ENCODE assay signal across 21 cellular contexts in the genomic region with DNA sequence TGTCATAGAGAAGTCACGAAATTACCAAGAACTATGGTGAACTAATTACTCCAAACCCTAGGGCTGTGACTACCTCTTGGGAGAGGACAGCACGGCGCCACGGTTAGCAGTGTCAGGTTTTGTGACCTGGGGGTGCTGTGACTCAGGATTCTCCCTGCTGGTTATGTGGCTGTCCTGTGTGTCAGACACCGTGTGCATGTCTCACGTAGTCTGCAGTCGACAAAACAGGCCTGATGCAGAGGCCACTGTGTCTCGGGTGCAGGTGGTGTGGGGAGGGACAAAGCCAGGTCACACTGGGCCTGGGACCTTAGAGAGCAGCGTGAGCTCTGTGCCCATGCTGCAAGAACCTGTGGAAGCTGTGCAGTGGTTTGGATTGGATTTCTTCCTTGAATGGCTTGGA. TPM values are rescaled to one million over a fixed set of nuclear protein-coding genes. Genes with fewer than 3 reads are reported as not detected.
DNase-seq lines count a peak whose midpoint lies in the region; ATAC-seq, FAIRE-seq and TF ChIP-seq lines count a peak whose summit lies in the region.
"Had no signal": no experiment of that assay in that cellular context is flagged by ENCODE, and none has a peak within 500 bp of the region (broad histone marks: within the 10 kb centered on the region; RNA-seq: fewer than 3 reads in every experiment).

No MANE protein-coding gene starts in this region.

- intact Hi-C loops in CD4-positive, alpha-beta T cell (cut with DNase I, micrococcal nuclease), result no loop called here
- intact Hi-C loops in CD8-positive, alpha-beta T cell (cut with DNase I, micrococcal nuclease), result no loop called here
- intact Hi-C loops in naive thymus-derived CD4-positive, alpha-beta T cell (cut with micrococcal nuclease), result no loop called here

- H3K27me3 ChIP-seq in CD4-positive, alpha-beta T cell (ENCODE audit: control insufficient read depth, insufficient read depth, low read length), result no peaks in the 10 kb centered on the region
- no peaks in the 10 kb centered on the region for H3K27me3 ChIP-seq in CD8-positive, alpha-beta T cell (ENCODE audit: insufficient read depth, low read length)
- no peaks in the 10 kb centered on the region for H3K27me3 ChIP-seq in naive thymus-derived CD4-positive, alpha-beta T cell (ENCODE audit: control insufficient read depth in 2 of 2, insufficient read depth in 2 of 2, low read length in 2 of 2)
- H3K27me3 ChIP-seq: foreskin keratinocyte, hepatocyte, neutrophil, transverse colon had no signal

- POLR2A ChIA-PET in CD4-positive, alpha-beta T cell (lab: Charles Lee), result no interaction called here
- POLR2A ChIA-PET in CD8-positive, alpha-beta T cell (lab: Charles Lee), result no interaction called here
- POLR2A ChIA-PET in naive thymus-derived CD4-positive, alpha-beta T cell (lab: Charles Lee), result no interaction called here

- no peak overlapping the region for H3K4me3 ChIP-seq in CD8-positive, alpha-beta T cell (ENCODE audit: low read depth, low read length)
- no peak overlapping the region for H3K4me3 ChIP-seq in naive thymus-derived CD4-positive, alpha-beta T cell (ENCODE audit: low read length)
- H3K4me3 ChIP-seq: hepatocyte, transverse colon had no signal

- no peaks in the 10 kb centered on the region for H3K9me3 ChIP-seq in CD4-positive, alpha-beta T cell (ENCODE audit: control insufficient read depth, low read length)
- H3K9me3 ChIP-seq in CD8-positive, alpha-beta T cell (ENCODE audit: low read length), result no peaks in the 10 kb centered on the region
- no peaks in the 10 kb centered on the region for H3K9me3 ChIP-seq in naive thymus-derived CD4-positive, alpha-beta T cell (ENCODE audit: control insufficient read depth in 2 of 3, low read length in 3 of 3)
- H3K9me3 ChIP-seq: neutrophil, transverse colon had no signal

- peaks cover 4% of the 10 kb centered on the region for H3K36me3 ChIP-seq in CD8-positive, alpha-beta T cell (ENCODE audit: insufficient read depth, low read length)
- H3K36me3 ChIP-seq in naive thymus-derived CD4-positive, alpha-beta T cell (ENCODE audit: control insufficient read depth in 2 of 3, insufficient read depth in 3 of 3, low read length in 3 of 3), result peaks cover 0 to 23% (median 3%) of the 10 kb centered on the region in 3 experiments

- H3K9me3 Mint-ChIP-seq in CD4-positive, alpha-beta T cell, result no peaks in the 10 kb centered on the region
- H3K9me3 Mint-ChIP-seq in CD8-positive, alpha-beta T cell, result no peaks in the 10 kb centered on the region
- H3K9me3 Mint-ChIP-seq in activated T-helper 17 cell treated with anti-CD3 and anti-CD28 coated beads, Interleukin-2, amount 50 U/mL, for 72 hours, result no peaks in the 10 kb centered on the region
- no peaks in the 10 kb centered on the region for H3K9me3 Mint-ChIP-seq in naive thymus-derived CD4-positive, alpha-beta T cell
- H3K9me3 Mint-ChIP-seq: activated naive CD4-positive, alpha-beta T cell treated with anti-CD3 and anti-CD28 coated beads, Interleukin-2, amount 10 ng/mL, durations not matched to agents 7 days and 5 days had no signal

- no peak for TF ChIP-seq CTCF in CD4-positive, alpha-beta T cell (IDR thresholded peaks at IDR 0.05)
- TF ChIP-seq CTCF in CD8-positive, alpha-beta T cell (IDR thresholded peaks at IDR 0.05), result no peak

- no peaks in the 10 kb centered on the region for H3K27me3 Mint-ChIP-seq in CD4-positive, alpha-beta T cell
- H3K27me3 Mint-ChIP-seq in CD8-positive, alpha-beta T cell (ENCODE audit: low read depth), result no peaks in the 10 kb centered on the region
- H3K27me3 Mint-ChIP-seq in activated T-helper 17 cell treated with anti-CD3 and anti-CD28 coated beads, Interleukin-2, amount 50 U/mL, for 72 hours, result no peaks in the 10 kb centered on the region
- H3K27me3 Mint-ChIP-seq in naive thymus-derived CD4-positive, alpha-beta T cell, result no peaks in the 10 kb centered on the region
- H3K27me3 Mint-ChIP-seq: activated naive CD4-positive, alpha-beta T cell treated with anti-CD3 and anti-CD28 coated beads, Interleukin-2, amount 10 ng/mL, durations not matched to agents 7 days and 5 days had no signal

- no peak overlapping the region for H3K4me3 Mint-ChIP-seq in CD4-positive, alpha-beta T cell
- no peak overlapping the region for H3K4me3 Mint-ChIP-seq in CD8-positive, alpha-beta T cell
- no peak overlapping the region for H3K4me3 Mint-ChIP-seq in activated T-helper 17 cell treated with anti-CD3 and anti-CD28 coated beads, Interleukin-2, amount 50 U/mL, for 72 hours
- H3K4me3 Mint-ChIP-seq in naive thymus-derived CD4-positive, alpha-beta T cell, result peak overlapping the region in 1 of 10 donors; percentile 27
- H3K4me3 Mint-ChIP-seq: activated naive CD4-positive, alpha-beta T cell treated with anti-CD3 and anti-CD28 coated beads, Interleukin-2, amount 10 ng/mL, durations not matched to agents 7 days and 5 days had no signal

- H3K36me3 Mint-ChIP-seq in CD4-positive, alpha-beta T cell (ENCODE audit: low read depth), result peaks cover 48% of the 10 kb centered on the region
- peaks cover 45% of the 10 kb centered on the region for H3K36me3 Mint-ChIP-seq in CD8-positive, alpha-beta T cell
- H3K36me3 Mint-ChIP-seq in activated T-helper 17 cell treated with anti-CD3 and anti-CD28 coated beads, Interleukin-2, amount 50 U/mL, for 72 hours (ENCODE audit: low read depth), result peaks cover 63% of the 10 kb centered on the region
- H3K36me3 Mint-ChIP-seq in naive thymus-derived CD4-positive, alpha-beta T cell, result peaks cover 0 to 30% (median 16%) of the 10 kb centered on the region in 5 donors

- H3K27ac ChIP-seq in CD4-positive, alpha-beta T cell (ENCODE audit: low read depth, low read length), result no peak overlapping the region
- H3K27ac ChIP-seq in CD8-positive, alpha-beta T cell (ENCODE audit: low read depth, low read length), result no peak overlapping the region
- no peak overlapping the region for H3K27ac ChIP-seq in naive thymus-derived CD4-positive, alpha-beta T cell (ENCODE audit: low read depth, low read length)
- H3K27ac ChIP-seq: foreskin keratinocyte, hepatocyte, neutrophil, transverse colon had no signal

- H3K4me1 Mint-ChIP-seq in CD4-positive, alpha-beta T cell (ENCODE audit: low read depth), result peaks cover 20% of the 10 kb centered on the region
- H3K4me1 Mint-ChIP-seq in CD8-positive, alpha-beta T cell (ENCODE audit: low read depth), result peaks cover 18% of the 10 kb centered on the region
- H3K4me1 Mint-ChIP-seq in activated T-helper 17 cell treated with anti-CD3 and anti-CD28 coated beads, Interleukin-2, amount 50 U/mL, for 72 hours, result peaks cover 12% of the 10 kb centered on the region
- H3K4me1 Mint-ChIP-seq in naive thymus-derived CD4-positive, alpha-beta T cell, result peaks cover 6 to 27% (median 19%) of the 10 kb centered on the region in 7 donors

- no peak for DNase-seq in CD4-positive, alpha-beta T cell
- no peak for DNase-seq in CD8-positive, alpha-beta T cell
- no peak for DNase-seq in naive thymus-derived CD4-positive, alpha-beta T cell
- DNase-seq in urothelium cell line (ENCODE audit: low spot score) (no peak), NCI-H2171 (lab: John Stamatoyannopoulos, UW) (no peak), amygdala (lab: John Stamatoyannopoulos, UW) (no peak), COR-L47 (lab: John Stamatoyannopoulos, UW) (no peak)
- DNase-seq: activated naive CD4-positive, alpha-beta T cell treated with anti-CD3 and anti-CD28 coated beads, Interleukin-2, amount 10 ng/mL, durations not matched to agents 7 days and 5 days; cerebellar nuclear complex; DMS79 treated with DMSO at 0.1 percent for 48 hours; foreskin keratinocyte; KG1; MV-4-11; small intestine; stimulated activated CD4-positive, alpha-beta T cell treated with anti-CD3 and anti-CD28 coated beads, Interleukin-4, amount 100 ng/mL, for 1 hour; transverse colon had no signal

- H3K27ac Mint-ChIP-seq in CD4-positive, alpha-beta T cell, result peak overlapping the region; percentile 77
- H3K27ac Mint-ChIP-seq in CD8-positive, alpha-beta T cell, result peak overlapping the region; percentile 25
- peak overlapping the region; percentile 59 for H3K27ac Mint-ChIP-seq in activated T-helper 17 cell treated with anti-CD3 and anti-CD28 coated beads, Interleukin-2, amount 50 U/mL, for 72 hours
- peak overlapping the region in 7 of 9 donors; percentile 49 to 84 (median 68) for H3K27ac Mint-ChIP-seq in naive thymus-derived CD4-positive, alpha-beta T cell

- peaks cover 12% of the 10 kb centered on the region for H3K4me1 ChIP-seq in CD8-positive, alpha-beta T cell (ENCODE audit: insufficient read depth, low read length)
- H3K4me1 ChIP-seq in naive thymus-derived CD4-positive, alpha-beta T cell (ENCODE audit: control insufficient read depth in 2 of 2, insufficient read depth in 2 of 2, low read length in 2 of 2), result peaks cover 0 to 6% of the 10 kb centered on the region in 2 donors
- H3K4me1 ChIP-seq: foreskin keratinocyte, transverse colon had no signal

- ATAC-seq in CD4-positive, alpha-beta T cell (ENCODE audit: poor library complexity), result no peak
- ATAC-seq in CD8-positive, alpha-beta T cell, result no peak
- ATAC-seq in activated T-helper 17 cell treated with anti-CD3 and anti-CD28 coated beads, Interleukin-2, amount 50 U/mL, for 72 hours (replicated peaks), result peak; percentile 46
- no peak for ATAC-seq in naive thymus-derived CD4-positive, alpha-beta T cell
- ATAC-seq: foreskin keratinocyte had no signal

- CTCF ChIA-PET in CD4-positive, alpha-beta T cell (lab: Charles Lee), result no interaction called here
- CTCF ChIA-PET in CD8-positive, alpha-beta T cell (lab: Charles Lee), result no interaction called here
- CTCF ChIA-PET in naive thymus-derived CD4-positive, alpha-beta T cell (lab: Charles Lee), result no interaction called here

- FAIRE-seq in urothelium cell line (lab: Jason Lieb, UNC), result no peak
- FAIRE-seq: astrocyte, GM12892, small intestine had no signal

RNA-seq across cellular contexts. Expression of a gene that starts 34.1 kb away (rescaled TPM):
- total RNA-seq in CD4-positive, alpha-beta T cell, result 10 to 100 TPM; 43.8 to 49.1 TPM
- total RNA-seq in CD8-positive, alpha-beta T cell, result 10 to 100 TPM; 50.9 to 56.5 TPM
- total RNA-seq in activated T-helper 17 cell treated with anti-CD3 and anti-CD28 coated beads, Interleukin-2, amount 50 U/mL, for 72 hours, result 100 to 1,000 TPM in 1 of 2 donors, 10 to 100 TPM in 1; 80.1 to 110 TPM
- total RNA-seq in naive thymus-derived CD4-positive, alpha-beta T cell, result 10 to 100 TPM; 39.4 to 56.0 (median 43.6) TPM
- 10 to 100 TPM; 33.6 to 55.3 TPM for polyA plus RNA-seq in naive thymus-derived CD4-positive, alpha-beta T cell

Comparison
In these comparisons a context has a peak if more than half of its experiments do, and no peak if none do; other contexts are left out.
1. H3K27ac Mint-ChIP-seq: peak in every context shown above with its lines; median percentile 77 in CD4-positive, alpha-beta T cell; 68 in naive thymus-derived CD4-positive, alpha-beta T cell; 59 in activated T-helper 17 cell treated with anti-CD3 and anti-CD28 coated beads, Interleukin-2, amount 50 U/mL, for 72 hours; 25 in CD8-positive, alpha-beta T cell.